ENCODE assay signal across 14 cellular contexts in genomic region chr21:15564907-15565306, GRCh38.
"Had no signal": no experiment of that assay in that cellular context is flagged by ENCODE, and none has a peak within 500 bp of the region (broad histone marks: within the 10 kb centered on the region; RNA-seq: fewer than 3 reads in every experiment).

No MANE protein-coding gene starts in this region.

- H3K9me3 ChIP-seq: gastrocnemius medialis, stomach had no signal

- H3K36me3 ChIP-seq: gastrocnemius medialis, stomach had no signal

- DNase-seq: activated CD4-positive, alpha-beta T cell treated with anti-CD3 and anti-CD28 coated beads for 36 hours; activated CD4-positive, alpha-beta T cell treated with anti-CD3 and anti-CD28 coated beads, Interleukin-2, amount 50 U/mL, for 48 hours; activated gamma-delta T cell; caudate nucleus; effector memory CD8-positive, alpha-beta T cell; gastrocnemius medialis; head of caudate nucleus; left ventricle myocardium superior; midbrain; nephron progenitor cell; occipital lobe; stimulated activated CD4-positive, alpha-beta T cell treated with anti-CD3 and anti-CD28 coated beads, Interleukin-4, amount 100 ng/mL, for 1 hour; stomach had no signal

- H3K4me3 ChIP-seq: gastrocnemius medialis, skin epidermis, stomach had no signal

- H3K27me3 ChIP-seq: gastrocnemius medialis, stomach had no signal

- H3K27ac ChIP-seq: gastrocnemius medialis, skin epidermis had no signal

- H3K4me1 ChIP-seq: gastrocnemius medialis had no signal
